In the genomic region with DNA sequence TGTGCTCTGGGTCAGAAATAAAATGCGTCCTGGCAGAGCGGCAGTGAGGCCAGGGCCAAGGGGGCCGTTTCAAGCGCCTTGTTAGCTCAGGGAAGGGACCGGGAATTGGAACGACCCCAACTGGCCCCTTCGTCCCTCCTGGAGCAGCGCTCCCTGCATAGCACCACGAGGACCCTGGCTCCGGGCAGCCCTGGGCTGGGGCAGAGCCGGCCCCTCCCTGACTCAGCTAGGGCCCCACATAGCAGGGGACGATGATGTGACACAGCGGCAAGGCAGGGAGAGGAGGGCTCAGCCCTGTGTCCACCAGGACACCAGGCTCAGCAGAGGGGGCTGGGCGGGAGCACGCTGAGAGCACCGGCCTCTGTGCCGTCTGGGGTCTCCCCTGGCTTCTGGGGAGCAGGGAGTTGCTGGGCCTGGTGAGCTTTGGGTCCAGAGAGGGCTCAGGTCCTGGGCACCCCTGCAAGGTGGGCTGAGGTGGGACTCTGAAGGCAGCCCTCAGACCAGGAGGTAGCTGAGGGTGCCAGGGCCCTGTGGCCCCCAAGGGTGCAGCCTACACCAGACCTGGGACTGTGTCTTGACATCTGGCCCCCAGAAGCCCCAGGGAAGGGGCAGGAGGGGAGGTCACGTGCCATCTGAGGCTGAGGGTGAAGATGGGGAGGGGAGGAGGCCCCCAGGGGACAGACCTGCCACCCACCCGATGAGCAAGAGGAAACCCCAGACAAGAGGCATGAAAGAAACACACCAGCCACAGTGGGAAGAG, we compare ENCODE assay signal across 16 cellular contexts.
DNase-seq lines count a peak whose midpoint lies in the region; ATAC-seq and TF ChIP-seq lines count a peak whose summit lies in the region.
"Had no signal": no experiment of that assay in that cellular context is flagged by ENCODE, and none has a peak within 500 bp of the region (broad histone marks: within the 10 kb centered on the region; RNA-seq: fewer than 3 reads in every experiment).

No MANE protein-coding gene starts in this region.

- H3K27ac Mint-ChIP-seq in natural killer cell treated with Interleukin-12 subunit alpha and Interleukin-12 subunit beta and Interleukin-15 and Interleukin-18, amount 100 ng/mL, for 72 hours = no peak overlapping the region
- no peak overlapping the region for H3K27ac Mint-ChIP-seq in natural killer cell
- H3K27ac Mint-ChIP-seq in activated CD4-positive, alpha-beta T cell treated with anti-CD3 and anti-CD28 coated beads for 36 hours = no peak overlapping the region
- H3K27ac Mint-ChIP-seq: nephron; stimulated activated naive CD8-positive, alpha-beta T cell treated with anti-CD3 and anti-CD28 coated beads, Interleukin-15, Interleukin-2, amounts not matched to agents 100 ng/mL and 50 ng/mL, for 24 hours had no signal

- peaks cover 29 to 31% of the 10 kb centered on the region in 2 donors for H3K27me3 Mint-ChIP-seq in natural killer cell treated with Interleukin-12 subunit alpha and Interleukin-12 subunit beta and Interleukin-15 and Interleukin-18, amount 100 ng/mL, for 72 hours
- peaks cover 14 to 26% of the 10 kb centered on the region in 2 donors for H3K27me3 Mint-ChIP-seq in natural killer cell (ENCODE audit: low read depth in 2 of 2)
- peaks cover 20% of the 10 kb centered on the region for H3K27me3 Mint-ChIP-seq in activated CD4-positive, alpha-beta T cell treated with anti-CD3 and anti-CD28 coated beads for 36 hours

- DNase-seq in natural killer cell treated with Interleukin-12 subunit alpha and Interleukin-12 subunit beta and Interleukin-15 and Interleukin-18, amount 100 ng/mL, for 72 hours (ENCODE audit: low spot score) = peak; percentile 58
- DNase-seq in natural killer cell (no peak), ecto neural progenitor cell (ENCODE audit: low spot score) (peak; percentile 33), posterior vena cava (ENCODE audit: low spot score) (peak; percentile 70), GM19238 (ENCODE audit: insufficient read length, low spot score) (no peak)
- DNase-seq in activated CD4-positive, alpha-beta T cell treated with anti-CD3 and anti-CD28 coated beads for 36 hours = no peak
- DNase-seq: activated naive CD4-positive, alpha-beta T cell treated with anti-CD3 and anti-CD28 coated beads, Interleukin-2, amount 50 U/mL, for 16 hours; Caco-2; glutamatergic neuron; NCI-H1436 treated with DMSO at 0.1 percent for 48 hours; NCI-H345; T-helper 2 cell had no signal

- H3K9me3 Mint-ChIP-seq in natural killer cell treated with Interleukin-12 subunit alpha and Interleukin-12 subunit beta and Interleukin-15 and Interleukin-18, amount 100 ng/mL, for 72 hours = no peaks in the 10 kb centered on the region
- no peaks in the 10 kb centered on the region for H3K9me3 Mint-ChIP-seq in natural killer cell
- no peaks in the 10 kb centered on the region for H3K9me3 Mint-ChIP-seq in activated CD4-positive, alpha-beta T cell treated with anti-CD3 and anti-CD28 coated beads for 36 hours (ENCODE audit: low read depth)
- H3K9me3 Mint-ChIP-seq: nephron; stimulated activated naive CD8-positive, alpha-beta T cell treated with anti-CD3 and anti-CD28 coated beads, Interleukin-15, Interleukin-2, amounts not matched to agents 100 ng/mL and 50 ng/mL, for 24 hours had no signal

- H3K4me1 Mint-ChIP-seq in natural killer cell treated with Interleukin-12 subunit alpha and Interleukin-12 subunit beta and Interleukin-15 and Interleukin-18, amount 100 ng/mL, for 72 hours (ENCODE audit: low read depth in 2 of 2) = no peaks in the 10 kb centered on the region
- H3K4me1 Mint-ChIP-seq in natural killer cell = no peaks in the 10 kb centered on the region
- H3K4me1 Mint-ChIP-seq in activated CD4-positive, alpha-beta T cell treated with anti-CD3 and anti-CD28 coated beads for 36 hours = no peaks in the 10 kb centered on the region
- H3K4me1 Mint-ChIP-seq: nephron had no signal

- intact Hi-C loops in natural killer cell (cut with micrococcal nuclease) (no loop called here), posterior vena cava (cut with DNase I) (loop anchor here in 1 of 2 donors (2.0 kb wide), 1 partner anchor 300 kb away; no protein-coding TSS in a partner anchor)
- intact Hi-C loops in activated CD4-positive, alpha-beta T cell treated with anti-CD3 and anti-CD28 coated beads for 36 hours (cut with DNase I, micrococcal nuclease) = loop anchor here in 1 of 2 experiments (5.0 to 10.0 kb wide), 2 partner anchors 260 to 732 kb away; no protein-coding TSS in a partner anchor

- CTCF ChIA-PET in activated CD4-positive, alpha-beta T cell treated with anti-CD3 and anti-CD28 coated beads for 36 hours (lab: Charles Lee) = no interaction called here

- no peak for TF ChIP-seq CTCF in natural killer cell (IDR thresholded peaks at IDR 0.05)

- ATAC-seq in natural killer cell treated with Interleukin-12 subunit alpha and Interleukin-12 subunit beta and Interleukin-15 and Interleukin-18, amount 100 ng/mL, for 72 hours = peak in 1 of 2 donors; percentile 40
- ATAC-seq in natural killer cell = no peak
- ATAC-seq in GM19467 (IDR thresholded peaks at IDR 0.05; ENCODE audit: unreplicated experiment) = no peak
- ATAC-seq in activated CD4-positive, alpha-beta T cell treated with anti-CD3 and anti-CD28 coated beads for 36 hours = no peak
- ATAC-seq: body of pancreas had no signal

- H3K4me3 Mint-ChIP-seq in natural killer cell treated with Interleukin-12 subunit alpha and Interleukin-12 subunit beta and Interleukin-15 and Interleukin-18, amount 100 ng/mL, for 72 hours = no peak overlapping the region
- no peak overlapping the region for H3K4me3 Mint-ChIP-seq in natural killer cell
- no peak overlapping the region for H3K4me3 Mint-ChIP-seq in activated CD4-positive, alpha-beta T cell treated with anti-CD3 and anti-CD28 coated beads for 36 hours
- H3K4me3 Mint-ChIP-seq: nephron; stimulated activated naive CD8-positive, alpha-beta T cell treated with anti-CD3 and anti-CD28 coated beads, Interleukin-15, Interleukin-2, amounts not matched to agents 100 ng/mL and 50 ng/mL, for 24 hours had no signal

- POLR2A ChIA-PET in activated CD4-positive, alpha-beta T cell treated with anti-CD3 and anti-CD28 coated beads for 36 hours (lab: Charles Lee) = no interaction called here

- H3K36me3 Mint-ChIP-seq in natural killer cell treated with Interleukin-12 subunit alpha and Interleukin-12 subunit beta and Interleukin-15 and Interleukin-18, amount 100 ng/mL, for 72 hours = no peaks in the 10 kb centered on the region
- H3K36me3 Mint-ChIP-seq in natural killer cell = no peaks in the 10 kb centered on the region
- H3K36me3 Mint-ChIP-seq in activated CD4-positive, alpha-beta T cell treated with anti-CD3 and anti-CD28 coated beads for 36 hours (ENCODE audit: low read depth) = no peaks in the 10 kb centered on the region

Comparison
In these comparisons a context has a peak if more than half of its experiments do, and no peak if none do; other contexts are left out.
1. DNase-seq: peak in natural killer cell treated with Interleukin-12 subunit alpha and Interleukin-12 subunit beta and Interleukin-15 and Interleukin-18, amount 100 ng/mL, for 72 hours (single experiment), ecto neural progenitor cell (single experiment) and posterior vena cava (single experiment); none in natural killer cell (single experiment), GM19238 (single experiment) and activated CD4-positive, alpha-beta T cell treated with anti-CD3 and anti-CD28 coated beads for 36 hours (single experiment).